Comparison of ENCODE assay signal across 23 cellular contexts in the genomic region with DNA sequence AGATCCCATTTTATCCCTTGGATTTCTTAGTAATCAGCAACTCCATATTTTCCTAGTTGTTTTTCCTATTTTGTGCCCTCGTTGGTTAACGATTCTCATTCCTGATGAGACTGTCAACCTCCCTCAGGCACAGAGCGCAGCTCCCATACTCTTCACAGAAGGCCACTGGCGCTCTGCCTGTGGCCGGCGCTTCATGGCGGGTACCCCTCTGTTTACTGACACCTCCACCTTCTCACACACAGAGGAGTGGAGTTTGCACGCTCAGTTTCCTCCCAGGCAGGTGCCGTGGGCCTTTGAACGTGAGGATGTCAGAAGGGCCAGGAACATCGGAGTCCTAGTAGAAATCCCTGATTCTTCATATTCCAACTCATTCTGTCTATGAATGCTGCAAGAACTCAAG.
"Had no signal": no experiment of that assay in that cellular context is flagged by ENCODE, and none has a peak within 500 bp of the region (broad histone marks: within the 10 kb centered on the region; RNA-seq: fewer than 3 reads in every experiment).

No MANE protein-coding gene starts in this region.

- H3K4me1 ChIP-seq: breast epithelium, colonic mucosa, prostate gland, upper lobe of right lung had no signal

- H3K36me3 ChIP-seq: breast epithelium, colonic mucosa, heart right ventricle, ovary, prostate gland, thoracic aorta, upper lobe of right lung had no signal

- DNase-seq: activated CD4-positive, alpha-beta T cell treated with anti-CD3 and anti-CD28 coated beads for 36 hours; activated CD4-positive, alpha-beta T cell treated with anti-CD3 and anti-CD28 coated beads, Interleukin-2, amount 50 U/mL, for 4 hours; activated CD8-positive, alpha-beta memory T cell treated with anti-CD3 and anti-CD28 coated beads for 24 hours; activated effector memory CD4-positive, alpha-beta T cell treated with Interleukin-2 at 50 U/mL for 16 hours; activated naive CD4-positive, alpha-beta T cell treated with anti-CD3 and anti-CD28 coated beads for 36 hours; activated naive CD8-positive, alpha-beta T cell treated with anti-CD3 and anti-CD28 coated beads, Interleukin-2, amount 10 ng/mL, durations not matched to agents 7 days and 5 days; activated T-cell treated with anti-CD3 and anti-CD28 coated beads, Interleukin-2, amount 50 U/mL, for 72 hours; amniotic stem cell; colonic mucosa; heart right ventricle; naive thymus-derived CD8-positive, alpha-beta T cell; ovary; stimulated activated CD4-positive, alpha-beta T cell treated with anti-CD3 and anti-CD28 coated beads, Interleukin-12 subunit alpha, Interleukin-12 subunit beta, amount 100 ng/mL, for 4 hours; stimulated activated naive CD4-positive, alpha-beta T cell; T-cell; upper lobe of right lung had no signal

- ATAC-seq: activated CD4-positive, alpha-beta T cell treated with anti-CD3 and anti-CD28 coated beads for 36 hours; naive thymus-derived CD8-positive, alpha-beta T cell; T-cell; WTC11 had no signal

- H3K9me3 ChIP-seq: breast epithelium, colonic mucosa, ovary, prostate gland, thoracic aorta, upper lobe of right lung had no signal

- FAIRE-seq: keratinocyte, TTC549 had no signal

- H3K27ac ChIP-seq: breast epithelium, colonic mucosa, heart right ventricle, ovary, prostate gland, thoracic aorta, upper lobe of right lung had no signal

- H3K4me3 ChIP-seq: breast epithelium, colonic mucosa, heart right ventricle, lung, ovary, prostate gland, thoracic aorta, upper lobe of right lung had no signal
